Comparison of ENCODE assay signal across 27 cellular contexts in the genomic region with DNA sequence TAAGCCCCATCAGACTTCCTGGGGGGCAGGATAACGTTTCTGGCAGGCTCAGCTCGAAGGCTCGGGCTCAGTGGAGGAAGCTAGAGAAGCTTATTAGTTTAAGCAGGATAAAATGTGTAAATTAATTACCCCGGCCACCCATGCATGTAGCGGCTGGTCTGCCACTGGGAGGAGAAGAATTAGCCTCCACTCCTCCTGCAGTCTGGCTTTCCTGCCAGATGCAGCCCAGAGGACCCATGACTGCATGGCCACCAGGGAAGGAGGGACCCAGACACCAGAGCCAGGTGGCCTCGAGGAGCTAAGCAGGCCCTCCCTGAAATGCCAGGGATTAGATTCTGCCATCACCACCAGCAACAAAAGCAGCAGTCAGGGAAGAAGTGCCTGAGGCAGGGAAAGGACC. TPM values are rescaled to one million over a fixed set of nuclear protein-coding genes. Genes with fewer than 3 reads are reported as not detected.
"Had no signal": no experiment of that assay in that cellular context is flagged by ENCODE, and none has a peak within 500 bp of the region (broad histone marks: within the 10 kb centered on the region; RNA-seq: fewer than 3 reads in every experiment).

No MANE protein-coding gene starts in this region.

- H3K27ac Mint-ChIP-seq: mesothelial cell of epicardium; natural killer cell; neural progenitor cell; stimulated activated effector memory CD8-positive, alpha-beta T cell treated with anti-CD3 and anti-CD28 coated beads, Interleukin-12 subunit alpha, Interleukin-12 subunit beta, amount 100 ng/mL, for 72 hours; type B pancreatic cell had no signal

- FAIRE-seq: islet of Langerhans, urothelium cell line had no signal

- H2AFZ ChIP-seq: neural progenitor cell had no signal

- H3K27ac ChIP-seq: heart left ventricle, neural progenitor cell, psoas muscle, right lobe of liver, suprapubic skin, thyroid gland had no signal

- H3K36me3 ChIP-seq: heart left ventricle, neural progenitor cell, right lobe of liver, suprapubic skin, thyroid gland had no signal

- H3K4me2 ChIP-seq: neural progenitor cell had no signal

- H3K9me3 Mint-ChIP-seq: natural killer cell; stimulated activated effector memory CD8-positive, alpha-beta T cell treated with anti-CD3 and anti-CD28 coated beads, Interleukin-12 subunit alpha, Interleukin-12 subunit beta, amount 100 ng/mL, for 72 hours; type B pancreatic cell had no signal

- H3K4me3 ChIP-seq: dorsolateral prefrontal cortex, heart left ventricle, neural progenitor cell, psoas muscle, right lobe of liver, suprapubic skin, thyroid gland had no signal

- H3K9me3 ChIP-seq: heart left ventricle, psoas muscle, right lobe of liver, suprapubic skin, thyroid gland had no signal

- H3K4me1 ChIP-seq: heart left ventricle, psoas muscle, right lobe of liver, thyroid gland had no signal

- ATAC-seq: heart left ventricle; left lobe of liver; natural killer cell; psoas muscle; right lobe of liver; stimulated activated effector memory CD8-positive, alpha-beta T cell treated with anti-CD3 and anti-CD28 coated beads, Interleukin-12 subunit alpha, Interleukin-12 subunit beta, amount 100 ng/mL, for 72 hours; stimulated activated naive CD8-positive, alpha-beta T cell treated with anti-CD3 and anti-CD28 coated beads, Interleukin-15, Interleukin-2, amounts not matched to agents 100 U/mL and 50 U/mL, for 24 hours had no signal

- H3K36me3 Mint-ChIP-seq: mesothelial cell of epicardium; natural killer cell; stimulated activated effector memory CD8-positive, alpha-beta T cell treated with anti-CD3 and anti-CD28 coated beads, Interleukin-12 subunit alpha, Interleukin-12 subunit beta, amount 100 ng/mL, for 72 hours; type B pancreatic cell had no signal

- H3K4me1 Mint-ChIP-seq: natural killer cell had no signal

- H3K27me3 ChIP-seq: right lobe of liver, thyroid gland had no signal

- H3K9ac ChIP-seq: neural progenitor cell had no signal

- H3K4me3 Mint-ChIP-seq: mesothelial cell of epicardium; natural killer cell; stimulated activated effector memory CD8-positive, alpha-beta T cell treated with anti-CD3 and anti-CD28 coated beads, Interleukin-12 subunit alpha, Interleukin-12 subunit beta, amount 100 ng/mL, for 72 hours; type B pancreatic cell had no signal

- DNase-seq: cortex of kidney; dorsolateral prefrontal cortex; effector CD8-positive, alpha-beta T cell; foreskin melanocyte; heart left ventricle; hippocampal formation; kidney glomerular epithelial cell; mammary epithelial cell; natural killer cell; occipital lobe; psoas muscle; retina; right lobe of liver; stimulated activated CD4-positive, alpha-beta T cell treated with anti-CD3 and anti-CD28 coated beads, Interleukin-4, amount 100 ng/mL, for 1 hour; stimulated activated CD8-positive, alpha-beta memory T cell treated with anti-CD3 and anti-CD28 coated beads, Interleukin-4, amount 100 ng/mL, for 48 hours; stimulated activated naive CD8-positive, alpha-beta T cell treated with anti-CD3 and anti-CD28 coated beads, Interleukin-15, Interleukin-2, amounts not matched to agents 100 U/mL and 50 U/mL, for 24 hours; thyroid gland had no signal

RNA-seq across cellular contexts. Expression of a gene that starts 32.3 kb away (rescaled TPM):
- total RNA-seq: glomerular endothelial cell, myocyte, natural killer cell had no signal
